In the genomic region with DNA sequence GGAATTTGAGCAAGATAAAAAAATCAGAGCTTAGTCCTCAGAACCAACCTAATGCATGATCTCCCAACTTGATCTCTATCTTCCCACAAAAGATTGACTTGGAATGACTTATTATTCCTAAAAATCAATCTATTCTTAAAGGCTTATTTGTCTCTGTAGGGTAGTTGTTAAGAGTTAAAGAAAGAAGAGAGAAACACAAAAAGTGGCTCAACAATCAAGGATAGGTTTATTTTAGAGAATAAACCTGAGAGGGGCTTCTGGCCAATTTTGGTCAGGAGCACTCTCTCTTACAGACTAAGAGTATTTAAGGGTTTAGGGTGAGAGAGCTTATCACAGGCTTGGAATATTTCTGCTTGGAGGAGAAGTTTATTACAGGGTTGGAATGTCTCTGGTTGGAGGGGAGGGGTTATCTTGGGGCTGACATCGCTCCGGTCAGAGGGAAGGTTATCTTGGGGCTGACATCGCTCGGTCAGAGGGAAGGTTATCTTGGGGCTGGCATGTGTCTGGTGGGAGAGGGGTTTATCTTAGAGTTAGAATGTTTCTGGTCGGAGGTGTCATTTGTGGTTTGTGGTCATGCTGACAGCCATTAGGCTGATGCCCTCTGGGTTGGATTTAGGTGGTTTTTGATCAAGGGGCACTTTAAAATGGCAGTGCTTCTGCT, we compare ENCODE assay signal across 1 cellular context.
TF ChIP-seq lines count a peak whose summit lies in the region.

No MANE protein-coding gene starts in this region.

TF ChIP-seq in H1, 55 proteins besides CTCF, POLR2A, EP300 and RAD21:
- TF ChIP-seq HDAC6 (IDR thresholded peaks at IDR 0.05; ENCODE audit: low read depth, low read length) (no peak), KDM1A (IDR thresholded peaks at IDR 0.05; ENCODE audit: borderline replicate concordance, low read length) (peak; percentile 64; the same call in 1 of the 2 replicates), CHD2 (IDR thresholded peaks at IDR 0.05; ENCODE audit: low read length) (no peak), FOSL1 (IDR thresholded peaks at IDR 0.05; ENCODE audit: insufficient read depth, low read depth, low read length) (no peak), BCL11A (IDR thresholded peaks at IDR 0.05; ENCODE audit: low read depth in 2 of 2, low read length in 2 of 2) (no peak)
- TF ChIP-seq, protein P1, sequence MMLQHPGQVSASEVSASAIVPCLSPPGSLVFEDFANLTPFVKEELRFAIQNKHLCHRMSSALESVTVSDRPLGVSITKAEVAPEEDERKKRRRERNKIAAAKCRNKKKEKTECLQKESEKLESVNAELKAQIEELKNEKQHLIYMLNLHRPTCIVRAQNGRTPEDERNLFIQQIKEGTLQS (IDR thresholded peaks at IDR 0.05; ENCODE audit: insufficient read depth, low read depth, low read length), result no peak
- TF ChIP-seq, protein P2, sequence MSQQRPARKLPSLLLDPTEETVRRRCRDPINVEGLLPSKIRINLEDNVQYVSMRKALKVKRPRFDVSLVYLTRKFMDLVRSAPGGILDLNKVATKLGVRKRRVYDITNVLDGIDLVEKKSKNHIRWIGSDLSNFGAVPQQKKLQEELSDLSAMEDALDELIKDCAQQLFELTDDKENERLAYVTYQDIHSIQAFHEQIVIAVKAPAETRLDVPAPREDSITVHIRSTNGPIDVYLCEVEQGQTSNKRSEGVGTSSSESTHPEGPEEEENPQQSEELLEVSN (IDR thresholded peaks at IDR 0.05), result no peak
- TF ChIP-seq, protein P3, sequence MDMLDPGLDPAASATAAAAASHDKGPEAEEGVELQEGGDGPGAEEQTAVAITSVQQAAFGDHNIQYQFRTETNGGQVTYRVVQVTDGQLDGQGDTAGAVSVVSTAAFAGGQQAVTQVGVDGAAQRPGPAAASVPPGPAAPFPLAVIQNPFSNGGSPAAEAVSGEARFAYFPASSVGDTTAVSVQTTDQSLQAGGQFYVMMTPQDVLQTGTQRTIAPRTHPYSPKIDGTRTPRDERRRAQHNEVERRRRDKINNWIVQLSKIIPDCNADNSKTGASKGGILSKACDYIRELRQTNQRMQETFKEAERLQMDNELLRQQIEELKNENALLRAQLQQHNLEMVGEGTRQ (IDR thresholded peaks at IDR 0.05; ENCODE audit: low read length), result no peak
